ENCODE assay signal across 10 cellular contexts in the genomic region with DNA sequence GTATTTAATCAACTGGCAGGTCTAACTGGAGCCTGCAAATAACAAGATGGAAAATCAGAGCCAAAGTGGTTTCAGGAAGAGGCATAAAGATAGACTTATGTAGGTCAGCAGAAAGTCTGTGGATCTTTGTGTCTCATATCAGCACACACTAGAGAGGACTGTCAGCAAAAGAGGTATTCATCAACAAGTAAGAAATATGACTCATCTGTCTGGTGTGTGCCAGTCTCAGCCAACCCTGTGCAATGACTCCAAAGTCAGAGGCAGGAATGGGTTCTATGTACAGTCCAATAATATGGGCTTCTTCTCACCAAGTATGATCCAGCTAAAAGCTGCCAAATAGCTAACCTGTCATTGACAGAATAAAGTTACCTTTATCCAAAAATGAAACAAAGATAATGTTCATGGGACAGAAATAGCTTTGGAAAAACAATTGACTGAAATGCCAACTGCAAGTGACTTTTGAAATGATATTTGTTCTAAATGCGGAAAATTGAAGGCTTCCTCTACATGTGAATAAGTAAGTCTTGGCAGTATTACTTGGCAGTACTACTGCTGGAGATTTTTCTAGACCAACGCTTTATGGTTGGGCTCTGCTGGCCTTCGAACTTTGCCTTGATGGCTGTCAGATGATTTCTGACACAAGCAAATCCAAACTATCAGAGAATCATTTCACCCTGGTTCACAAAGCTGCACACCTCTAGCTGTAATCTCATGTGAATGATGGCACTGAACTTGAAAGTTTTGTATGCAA.
DNase-seq lines count a peak whose midpoint lies in the region; ATAC-seq and TF ChIP-seq lines count a peak whose summit lies in the region.
"Had no signal": no experiment of that assay in that cellular context is flagged by ENCODE, and none has a peak within 500 bp of the region (broad histone marks: within the 10 kb centered on the region; RNA-seq: fewer than 3 reads in every experiment).

No MANE protein-coding gene starts in this region.

- no peak overlapping the region for H3K27ac ChIP-seq in transverse colon
- H3K27ac ChIP-seq: ovary had no signal

- no peaks in the 10 kb centered on the region for H3K27me3 ChIP-seq in transverse colon
- H3K27me3 ChIP-seq: ovary had no signal

- no peaks in the 10 kb centered on the region for H3K4me1 ChIP-seq in transverse colon

- in situ Hi-C loops in transverse colon (cut with MboI; ENCODE audit: low pct_ligation_motif_present in 1 of 4, low pct_unique_long_range_greater_than_20kb in 1 of 4, low sequenced_read_pairs in 3 of 4): no loop called here

- H3K4me3 ChIP-seq in fibroblast of villous mesenchyme (ENCODE audit: low read depth, low read length) (no peak overlapping the region), skeletal muscle cell (ENCODE audit: low read depth, low read length) (no peak overlapping the region), transverse colon (no peak overlapping the region)
- H3K4me3 ChIP-seq: ovary had no signal

- peak; percentile 62 for DNase-seq in HCEC 1CT
- peak; percentile 17 for DNase-seq in fibroblast of villous mesenchyme (ENCODE audit: low read depth)
- peak; percentile 31 for DNase-seq in skeletal muscle cell (ENCODE audit: low read depth)
- no peak for DNase-seq in transverse colon
- no peak for DNase-seq in NCI-H510A (lab: John Stamatoyannopoulos, UW)
- no peak for DNase-seq in stimulated activated CD4-positive, alpha-beta T cell treated with anti-CD3 and anti-CD28 coated beads, Interleukin-4, amount 100 ng/mL, for 24 hours
- DNase-seq in stimulated activated CD8-positive, alpha-beta memory T cell treated with anti-CD3 and anti-CD28 coated beads, Interleukin-4, amount 100 ng/mL, for 48 hours: no peak
- DNase-seq: kidney, ovary had no signal

- intact Hi-C loops in transverse colon (cut with DNase I; ENCODE audit: low total_unique reads): no loop called here

- no peaks in the 10 kb centered on the region for H3K9me3 ChIP-seq in transverse colon
- H3K9me3 ChIP-seq: ovary had no signal

- TF ChIP-seq EP300 in transverse colon (IDR thresholded peaks at IDR 0.05; ENCODE audit: low read depth): no peak

- H3K36me3 ChIP-seq in transverse colon: no peaks in the 10 kb centered on the region
- H3K36me3 ChIP-seq: ovary had no signal

- ATAC-seq in SK-N-SH treated with all-trans-retinoic acid at 6 μM for 48 hours: peak; percentile 99

- no peak for TF ChIP-seq CTCF in fibroblast of villous mesenchyme (IDR thresholded peaks at IDR 0.05; ENCODE audit: insufficient read depth, low read depth, low read length)
- TF ChIP-seq CTCF in transverse colon (IDR thresholded peaks at IDR 0.05): no peak

- 79 to 83% methylated on average over 2 to 3 of the region's 3 CpGs for WGBS in transverse colon (ENCODE audit: low coverage in 1 of 2), 2 donors

- TF ChIP-seq POLR2A in transverse colon (IDR thresholded peaks at IDR 0.05): no peak

TF ChIP-seq in SK-N-SH treated with all-trans-retinoic acid at 6 μM for 48 hours, 23 proteins besides CTCF, POLR2A, EP300 and RAD21:
- TF ChIP-seq, protein P1, sequence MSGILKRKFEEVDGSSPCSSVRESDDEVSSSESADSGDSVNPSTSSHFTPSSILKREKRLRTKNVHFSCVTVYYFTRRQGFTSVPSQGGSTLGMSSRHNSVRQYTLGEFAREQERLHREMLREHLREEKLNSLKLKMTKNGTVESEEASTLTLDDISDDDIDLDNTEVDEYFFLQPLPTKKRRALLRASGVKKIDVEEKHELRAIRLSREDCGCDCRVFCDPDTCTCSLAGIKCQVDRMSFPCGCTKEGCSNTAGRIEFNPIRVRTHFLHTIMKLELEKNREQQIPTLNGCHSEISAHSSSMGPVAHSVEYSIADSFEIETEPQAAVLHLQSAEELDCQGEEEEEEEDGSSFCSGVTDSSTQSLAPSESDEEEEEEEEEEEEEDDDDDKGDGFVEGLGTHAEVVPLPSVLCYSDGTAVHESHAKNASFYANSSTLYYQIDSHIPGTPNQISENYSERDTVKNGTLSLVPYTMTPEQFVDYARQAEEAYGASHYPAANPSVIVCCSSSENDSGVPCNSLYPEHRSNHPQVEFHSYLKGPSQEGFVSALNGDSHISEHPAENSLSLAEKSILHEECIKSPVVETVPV (CRISPR knock-in tag; IDR thresholded peaks at IDR 0.05): no peak
- no peak for TF ChIP-seq OSR1 (CRISPR knock-in tag; IDR thresholded peaks at IDR 0.05)
- no peak for TF ChIP-seq ZFP30 (CRISPR knock-in tag; IDR thresholded peaks at IDR 0.05)
- no peak for TF ChIP-seq TCF4 (CRISPR knock-in tag; IDR thresholded peaks at IDR 0.05; ENCODE audit: borderline replicate concordance)
- no peak for TF ChIP-seq ISL1 (CRISPR knock-in tag; IDR thresholded peaks at IDR 0.05)
- no peak for TF ChIP-seq ZNF565 (CRISPR knock-in tag; conservative IDR thresholded peaks at IDR 0.05; ENCODE audit: low read depth)
- TF ChIP-seq BACH2 (CRISPR knock-in tag; IDR thresholded peaks at IDR 0.05; ENCODE audit: borderline replicate concordance): no peak
- TF ChIP-seq ZNF8 (CRISPR knock-in tag; IDR thresholded peaks at IDR 0.05): no peak
- TF ChIP-seq, protein P2, sequence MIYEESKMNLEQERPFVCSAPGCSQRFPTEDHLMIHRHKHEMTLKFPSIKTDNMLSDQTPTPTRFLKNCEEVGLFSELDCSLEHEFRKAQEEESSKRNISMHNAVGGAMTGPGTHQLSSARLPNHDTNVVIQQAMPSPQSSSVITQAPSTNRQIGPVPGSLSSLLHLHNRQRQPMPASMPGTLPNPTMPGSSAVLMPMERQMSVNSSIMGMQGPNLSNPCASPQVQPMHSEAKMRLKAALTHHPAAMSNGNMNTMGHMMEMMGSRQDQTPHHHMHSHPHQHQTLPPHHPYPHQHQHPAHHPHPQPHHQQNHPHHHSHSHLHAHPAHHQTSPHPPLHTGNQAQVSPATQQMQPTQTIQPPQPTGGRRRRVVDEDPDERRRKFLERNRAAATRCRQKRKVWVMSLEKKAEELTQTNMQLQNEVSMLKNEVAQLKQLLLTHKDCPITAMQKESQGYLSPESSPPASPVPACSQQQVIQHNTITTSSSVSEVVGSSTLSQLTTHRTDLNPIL (CRISPR knock-in tag; IDR thresholded peaks at IDR 0.05; ENCODE audit: low read depth): no peak
- no peak for TF ChIP-seq POU6F1 (CRISPR knock-in tag; IDR thresholded peaks at IDR 0.05; ENCODE audit: borderline replicate concordance, low read depth)
- TF ChIP-seq TOX (CRISPR knock-in tag; IDR thresholded peaks at IDR 0.05; ENCODE audit: borderline replicate concordance): no peak
- no peak for TF ChIP-seq ESRRG (CRISPR knock-in tag; IDR thresholded peaks at IDR 0.05)
- no peak for TF ChIP-seq ZC3H10 (CRISPR knock-in tag; IDR thresholded peaks at IDR 0.05)

Comparison
In these comparisons a context has a peak if more than half of its experiments do, and no peak if none do; other contexts are left out.
1. DNase-seq: peak in HCEC 1CT (single experiment), fibroblast of villous mesenchyme (single experiment) and skeletal muscle cell (single experiment); none in transverse colon (single experiment), NCI-H510A (single experiment), stimulated activated CD4-positive, alpha-beta T cell treated with anti-CD3 and anti-CD28 coated beads, Interleukin-4, amount 100 ng/mL, for 24 hours (single experiment) and stimulated activated CD8-positive, alpha-beta memory T cell treated with anti-CD3 and anti-CD28 coated beads, Interleukin-4, amount 100 ng/mL, for 48 hours (single experiment).